ENCODE assay signal across 15 cellular contexts in genomic region chr2:101788995-101789970, GRCh38.
DNase-seq lines count a peak whose midpoint lies in the region; ATAC-seq, FAIRE-seq and TF ChIP-seq lines count a peak whose summit lies in the region.
"Had no signal": no experiment of that assay in that cellular context is flagged by ENCODE, and none has a peak within 500 bp of the region (broad histone marks: within the 10 kb centered on the region; RNA-seq: fewer than 3 reads in every experiment).

No MANE protein-coding gene starts in this region.

- no peak overlapping the region for H2AFZ ChIP-seq in HepG2 (ENCODE audit: low read length)

- POLR2A ChIA-PET in HepG2 (lab: Yijun Ruan, JAX) = no interaction called here

- H3K4me3 Mint-ChIP-seq in activated T-cell treated with anti-CD3 and anti-CD28 coated beads, Interleukin-2, amount 50 U/mL, for 4 hours = no peak overlapping the region
- peak overlapping the region; percentile 6 for H3K4me3 Mint-ChIP-seq in activated naive CD8-positive, alpha-beta T cell
- no peak overlapping the region for H3K4me3 Mint-ChIP-seq in activated T-helper 2 cell treated with anti-CD3 and anti-CD28 coated beads, Interferon-gamma antibody, Interleukin-2, Interleukin-4, amounts not matched to agents 10 μg/mL and 5 μg/mL and 100 μg/mL, durations not matched to agents 14 hours and 24 hours and 36 hours (ENCODE audit: low read depth)

- BruUV-seq in HepG2 (replicated peaks; lab: Mats Ljungman, UMichigan) = no TSS peak

- H3K27me3 Mint-ChIP-seq in activated T-cell treated with anti-CD3 and anti-CD28 coated beads, Interleukin-2, amount 50 U/mL, for 4 hours (ENCODE audit: low read depth) = no peaks in the 10 kb centered on the region
- H3K27me3 Mint-ChIP-seq in activated naive CD8-positive, alpha-beta T cell = no peaks in the 10 kb centered on the region
- H3K27me3 Mint-ChIP-seq in activated T-helper 2 cell treated with anti-CD3 and anti-CD28 coated beads, Interferon-gamma antibody, Interleukin-2, Interleukin-4, amounts not matched to agents 10 μg/mL and 5 μg/mL and 100 μg/mL, durations not matched to agents 14 hours and 24 hours and 36 hours (ENCODE audit: low read depth) = no peaks in the 10 kb centered on the region

- DNase-seq in activated T-cell treated with anti-CD3 and anti-CD28 coated beads, Interleukin-2, amount 50 U/mL, for 4 hours = no peak
- no peak for DNase-seq in activated T-cell treated with anti-CD3 and anti-CD28 coated beads for 4 hours
- DNase-seq in HepG2 (ENCODE audit: low spot score) = peak; percentile 78
- DNase-seq in effector CD4-positive, alpha-beta T cell = no peak
- DNase-seq in activated T-helper 2 cell treated with anti-CD3 and anti-CD28 coated beads, Interferon-gamma antibody, Interleukin-2, Interleukin-4, amounts not matched to agents 10 μg/mL and 5 μg/mL and 100 μg/mL, durations not matched to agents 14 hours and 24 hours and 36 hours (ENCODE audit: low spot score) = no peak
- DNase-seq: activated CD4-positive, CD25-positive, alpha-beta regulatory T cell; activated gamma-delta T cell; dermis blood vessel endothelial cell; EL; left cardiac atrium; NCI-H187 treated with DMSO at 0.1 percent for 48 hours had no signal

- no peak for TF ChIP-seq CTCF in HepG2 (CRISPR knock-in tag; IDR thresholded peaks at IDR 0.05)

- 86% methylated on average over 4 of the region's 4 CpGs for WGBS in HepG2 (ENCODE audit: low lambda C conversion rate)

- H3K27ac Mint-ChIP-seq in activated naive CD8-positive, alpha-beta T cell = peak overlapping the region; percentile 36
- H3K27ac Mint-ChIP-seq in activated T-helper 2 cell treated with anti-CD3 and anti-CD28 coated beads, Interferon-gamma antibody, Interleukin-2, Interleukin-4, amounts not matched to agents 10 μg/mL and 5 μg/mL and 100 μg/mL, durations not matched to agents 14 hours and 24 hours and 36 hours = no peak overlapping the region

- H3K9me3 ChIP-seq in HepG2 (ENCODE audit: low read length) (no peaks in the 10 kb centered on the region), subcutaneous abdominal adipose tissue (ENCODE audit: control insufficient read depth in 5 of 5, low read length in 5 of 5) (no peaks in the 10 kb centered on the region)
- H3K9me3 ChIP-seq: gastroesophageal sphincter had no signal

- H3K9me3 Mint-ChIP-seq in activated T-cell treated with anti-CD3 and anti-CD28 coated beads, Interleukin-2, amount 50 U/mL, for 4 hours = no peaks in the 10 kb centered on the region
- H3K9me3 Mint-ChIP-seq in activated naive CD8-positive, alpha-beta T cell (ENCODE audit: low read depth) = no peaks in the 10 kb centered on the region
- H3K9me3 Mint-ChIP-seq in activated T-helper 2 cell treated with anti-CD3 and anti-CD28 coated beads, Interferon-gamma antibody, Interleukin-2, Interleukin-4, amounts not matched to agents 10 μg/mL and 5 μg/mL and 100 μg/mL, durations not matched to agents 14 hours and 24 hours and 36 hours = no peaks in the 10 kb centered on the region

- peaks cover 97% of the 10 kb centered on the region for H3K79me2 ChIP-seq in HepG2 (ENCODE audit: insufficient read depth, low read length)

- H3K27ac ChIP-seq in HepG2 (ENCODE audit: extremely low read length, insufficient read depth, low read length) (peak overlapping the region; percentile 41), subcutaneous abdominal adipose tissue (ENCODE audit: low read depth, low read length) (peak overlapping the region; percentile 44)

- H3K4me3 ChIP-seq in HepG2 (replicated peaks in 1 of 3; ENCODE audit: insufficient read depth in 1 of 3, low read depth in 2 of 3, low read length in 3 of 3) (no peak overlapping the region; a peak in 1 of 6 replicates), subcutaneous abdominal adipose tissue (ENCODE audit: low read depth in 1 of 5, low read length in 5 of 5) (no peak overlapping the region)
- H3K4me3 ChIP-seq: gastroesophageal sphincter had no signal

- peak; percentile 34 to 64 for ATAC-seq in activated T-cell treated with anti-CD3 and anti-CD28 coated beads, Interleukin-2, amount 50 U/mL, for 4 hours
- ATAC-seq in HepG2 (peak; percentile 63), HG03460 (IDR thresholded peaks at IDR 0.05; ENCODE audit: unreplicated experiment) (no peak)
- ATAC-seq: gastroesophageal sphincter, left cardiac atrium had no signal

- in situ Hi-C loops in HepG2 (cut with HindIII; ENCODE audit: extremely low pct_ligation_motif_present, low pct_unique_long_range_greater_than_20kb) = no loop called here

- H3K4me1 ChIP-seq in HepG2 (ENCODE audit: insufficient read depth, low read length) (peaks cover 61% of the 10 kb centered on the region), subcutaneous abdominal adipose tissue (ENCODE audit: control insufficient read depth in 5 of 5, insufficient read depth in 5 of 5, low read length in 5 of 5) (peaks cover 7 to 46% (median 41%) of the 10 kb centered on the region in 5 donors)

- H3K36me3 ChIP-seq in HepG2 (replicated peaks in 1 of 2; ENCODE audit: control insufficient read depth in 1 of 2, insufficient read depth in 2 of 2, low read length in 2 of 2) (peaks cover 12 to 34% of the 10 kb centered on the region in 2 experiments), subcutaneous abdominal adipose tissue (ENCODE audit: control insufficient read depth in 5 of 5, insufficient read depth in 5 of 5, low read length in 5 of 5) (no peaks in the 10 kb centered on the region)
- H3K36me3 ChIP-seq: gastroesophageal sphincter had no signal

- intact Hi-C loops in HepG2 (cut with micrococcal nuclease; ENCODE audit: unreplicated experiment) = no loop called here
- intact Hi-C loops in activated T-helper 2 cell treated with anti-CD3 and anti-CD28 coated beads, Interferon-gamma antibody, Interleukin-2, Interleukin-4, amounts not matched to agents 10 μg/mL and 5 μg/mL and 100 μg/mL, durations not matched to agents 14 hours and 24 hours and 36 hours (cut with micrococcal nuclease) = no loop called here

- H3K27me3 ChIP-seq in HepG2 (ENCODE audit: control insufficient read depth in 1 of 2, insufficient read depth in 2 of 2, low read length in 2 of 2) (no peaks in the 10 kb centered on the region), subcutaneous abdominal adipose tissue (ENCODE audit: control insufficient read depth in 5 of 5, insufficient read depth in 4 of 5, low read length in 5 of 5) (no peaks in the 10 kb centered on the region)
- H3K27me3 ChIP-seq: gastroesophageal sphincter had no signal

- H3K4me2 ChIP-seq in HepG2 (ENCODE audit: low read depth, low read length) = peak overlapping the region; percentile 32

- peaks cover 66% of the 10 kb centered on the region for H4K20me1 ChIP-seq in HepG2 (ENCODE audit: insufficient read depth, low read length)

- H3K4me1 Mint-ChIP-seq in activated T-cell treated with anti-CD3 and anti-CD28 coated beads, Interleukin-2, amount 50 U/mL, for 4 hours (ENCODE audit: low read depth) = peaks cover 68% of the 10 kb centered on the region
- peaks cover 75% of the 10 kb centered on the region for H3K4me1 Mint-ChIP-seq in activated naive CD8-positive, alpha-beta T cell (ENCODE audit: low read depth)
- H3K4me1 Mint-ChIP-seq in activated T-helper 2 cell treated with anti-CD3 and anti-CD28 coated beads, Interferon-gamma antibody, Interleukin-2, Interleukin-4, amounts not matched to agents 10 μg/mL and 5 μg/mL and 100 μg/mL, durations not matched to agents 14 hours and 24 hours and 36 hours (ENCODE audit: low read depth) = peaks cover 17% of the 10 kb centered on the region

- TF ChIP-seq POLR2A in HepG2 (IDR thresholded peaks at IDR 0.05; ENCODE audit: insufficient read depth in 1 of 2, low read depth in 2 of 2, low read length in 2 of 2) = no peak

- no peak for TF ChIP-seq RAD21 in HepG2 (CRISPR knock-in tag; IDR thresholded peaks at IDR 0.05)

- H3K9ac ChIP-seq in HepG2 (ENCODE audit: insufficient read depth, low read depth, low read length) (peak overlapping the region; percentile 25; the same call in 1 of the 2 replicates), subcutaneous abdominal adipose tissue (ENCODE audit: low read length in 5 of 5) (no peak overlapping the region)

- FAIRE-seq in HepG2 (lab: Jason Lieb, UNC) = peak; percentile 12

- no peak for TF ChIP-seq EP300 in HepG2 (IDR thresholded peaks at IDR 0.05; ENCODE audit: low read depth in 2 of 2, low read length in 2 of 2)
- no peak for TF ChIP-seq EP300 in HepG2 (CRISPR knock-in tag; IDR thresholded peaks at IDR 0.05; ENCODE audit: borderline replicate concordance)

- CTCF ChIA-PET in HepG2 (lab: Yijun Ruan, JAX; ENCODE audit: low intra/inter-chr PET ratio, low total read pairs) = no interaction called here

- H3K36me3 Mint-ChIP-seq in activated T-cell treated with anti-CD3 and anti-CD28 coated beads, Interleukin-2, amount 50 U/mL, for 4 hours (ENCODE audit: insufficient read depth) = peaks cover 22% of the 10 kb centered on the region
- peaks cover 13% of the 10 kb centered on the region for H3K36me3 Mint-ChIP-seq in activated naive CD8-positive, alpha-beta T cell
- H3K36me3 Mint-ChIP-seq in activated T-helper 2 cell treated with anti-CD3 and anti-CD28 coated beads, Interferon-gamma antibody, Interleukin-2, Interleukin-4, amounts not matched to agents 10 μg/mL and 5 μg/mL and 100 μg/mL, durations not matched to agents 14 hours and 24 hours and 36 hours (ENCODE audit: low read depth) = peaks cover 27% of the 10 kb centered on the region

TF ChIP-seq in HepG2, 621 proteins besides CTCF, POLR2A, EP300 and RAD21 (continues in another document):
- TF ChIP-seq ZBTB46 (CRISPR knock-in tag; IDR thresholded peaks at IDR 0.05; ENCODE audit: borderline replicate concordance) = no peak
- no peak for TF ChIP-seq MED13 (CRISPR knock-in tag; IDR thresholded peaks at IDR 0.05)
- TF ChIP-seq ZNF10 (CRISPR knock-in tag; IDR thresholded peaks at IDR 0.05; ENCODE audit: borderline replicate concordance, low read depth) = no peak
- no peak for TF ChIP-seq PAX8 (CRISPR knock-in tag; IDR thresholded peaks at IDR 0.05; ENCODE audit: borderline replicate concordance)
